ENCODE assay signal across 17 cellular contexts in the genomic region with DNA sequence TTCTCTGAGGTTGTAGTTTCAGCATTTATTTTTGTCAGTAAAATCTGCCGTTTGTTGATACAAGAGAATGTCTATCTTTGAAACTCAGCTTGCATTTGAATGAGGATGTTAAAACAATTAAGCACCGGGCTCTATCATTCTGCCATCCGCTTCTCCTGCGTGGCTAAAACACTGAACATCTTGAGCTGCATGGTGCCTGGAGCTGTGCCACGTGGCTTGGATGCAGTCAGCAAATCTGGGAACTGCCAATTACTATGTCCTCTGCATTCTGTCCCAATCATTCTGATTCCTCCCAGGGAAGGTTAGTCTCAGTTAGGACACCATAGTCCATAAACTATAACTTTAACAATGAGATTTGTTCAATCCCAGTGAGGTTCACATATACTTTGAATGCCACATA.
DNase-seq lines count a peak whose midpoint lies in the region; TF ChIP-seq lines count a peak whose summit lies in the region.
"Had no signal": no experiment of that assay in that cellular context is flagged by ENCODE, and none has a peak within 500 bp of the region (broad histone marks: within the 10 kb centered on the region; RNA-seq: fewer than 3 reads in every experiment).

No MANE protein-coding gene starts in this region.

- H3K36me3 ChIP-seq in neuronal stem cell (replicated peaks in 1 of 2; ENCODE audit: control insufficient read depth in 2 of 2, insufficient read depth in 2 of 2, low read length in 2 of 2): no peaks in the 10 kb centered on the region
- H3K36me3 ChIP-seq: BLaER1 treated with 17β-estradiol and CSF1 and Interleukin-3, amounts not matched to agents 10 nM and 100 nM; SJSA1 had no signal

- no peaks in the 10 kb centered on the region for H3K27me3 ChIP-seq in neuronal stem cell (ENCODE audit: control insufficient read depth in 3 of 3, insufficient read depth in 3 of 3, low read depth in 1 of 3, low read length in 3 of 3)
- H3K27me3 ChIP-seq: BLaER1 treated with 17β-estradiol and CSF1 and Interleukin-3, amounts not matched to agents 10 nM and 100 nM; SJSA1 had no signal

- H3K4me1 ChIP-seq in neuronal stem cell (ENCODE audit: control insufficient read depth in 2 of 2, insufficient read depth in 1 of 2, low read depth in 1 of 2, low read length in 2 of 2): no peaks in the 10 kb centered on the region
- H3K4me1 ChIP-seq: BLaER1 treated with 17β-estradiol and CSF1 and Interleukin-3, amounts not matched to agents 10 nM and 100 nM had no signal

- intact Hi-C loops in cardiac septum (cut with DNase I): no loop called here

- no peak overlapping the region for H2BK15ac ChIP-seq in neuronal stem cell (ENCODE audit: low read length)

- H2AK5ac ChIP-seq in neuronal stem cell (ENCODE audit: low read depth, low read length): no peak overlapping the region

- no peak overlapping the region for H3K27ac ChIP-seq in neuronal stem cell (replicated peaks; ENCODE audit: low read length)
- H3K27ac ChIP-seq: BLaER1 treated with 17β-estradiol and CSF1 and Interleukin-3, amounts not matched to agents 10 nM and 100 nM; SJSA1 had no signal

- H3K4me3 ChIP-seq in foreskin fibroblast (ENCODE audit: low read depth in 1 of 2, low read length in 2 of 2): no peak overlapping the region
- no peak overlapping the region for H3K4me3 ChIP-seq in neuronal stem cell (ENCODE audit: low read length in 2 of 2)
- H3K4me3 ChIP-seq: BLaER1 treated with 17β-estradiol and CSF1 and Interleukin-3, amounts not matched to agents 10 nM and 100 nM; SJSA1 had no signal

- H4K8ac ChIP-seq in neuronal stem cell (ENCODE audit: low read depth, low read length): no peak overlapping the region

- H3K9ac ChIP-seq in neuronal stem cell (ENCODE audit: low read depth, low read length, poor library complexity): no peak overlapping the region
- H3K9ac ChIP-seq: BLaER1 treated with 17β-estradiol and CSF1 and Interleukin-3, amounts not matched to agents 10 nM and 100 nM had no signal

- no CpG with 5 or more reads among the region's 5 CpGs for WGBS in neuronal stem cell (ENCODE audit: extremely low coverage in 2 of 2, insufficient read length in 2 of 2, insufficient replicate concordance in 1 of 2), 2 donors

- H3K23ac ChIP-seq in neuronal stem cell (ENCODE audit: low read depth, low read length, poor library complexity): no peak overlapping the region

- H2BK120ac ChIP-seq in neuronal stem cell (ENCODE audit: low read depth, low read length): no peak overlapping the region

- in situ Hi-C loops in G401 (cut with HindIII; ENCODE audit: low sequenced_read_pairs): no loop called here

- no peak overlapping the region for H2AFZ ChIP-seq in neuronal stem cell (ENCODE audit: low read length)

- H3K4ac ChIP-seq in neuronal stem cell (ENCODE audit: low read length): no peak overlapping the region

- DNase-seq in G401 (ENCODE audit: low spot score) (peak; percentile 66), NCI-H1694 treated with DMSO at 0.1 percent for 48 hours (lab: John Stamatoyannopoulos, UW) (peak; percentile 54), brain pericyte (ENCODE audit: low read depth, low spot score) (peak; percentile 7), foreskin fibroblast (peak; percentile 8 to 30), cortex of kidney (lab: John Stamatoyannopoulos, UW) (no peak), cardiac septum (ENCODE audit: low spot score) (no peak), neuronal stem cell (ENCODE audit: low spot score) (no peak), NCI-H1048 (lab: John Stamatoyannopoulos, UW) (no peak)
- DNase-seq: KBM-7; NCI-H1105; NCI-H187 treated with DMSO at 0.1 percent for 48 hours; NCI-H2171 treated with DMSO at 0.1 percent for 48 hours; NCI-H524; NK-92 treated with Interleukin-12 subunit alpha and Interleukin-12 subunit beta, amount 100 ng/mL, for 24 hours; T-cell had no signal

- TF ChIP-seq CTCF in foreskin fibroblast (IDR thresholded peaks at IDR 0.05; ENCODE audit: low read depth, low read length): no peak

- H3K18ac ChIP-seq in neuronal stem cell (ENCODE audit: low read length): no peak overlapping the region

- no peak overlapping the region for H3K4me2 ChIP-seq in neuronal stem cell (ENCODE audit: insufficient read depth, low read length, poor library complexity, severe bottlenecking)
- H3K4me2 ChIP-seq: BLaER1 treated with 17β-estradiol and CSF1 and Interleukin-3, amounts not matched to agents 10 nM and 100 nM had no signal

- H3K9me3 ChIP-seq in neuronal stem cell (replicated peaks in 1 of 2; ENCODE audit: control insufficient read depth in 2 of 2, insufficient read depth in 1 of 2, low read depth in 1 of 2, low read length in 2 of 2): no peaks in the 10 kb centered on the region
- H3K9me3 ChIP-seq: BLaER1 treated with 17β-estradiol and CSF1 and Interleukin-3, amounts not matched to agents 10 nM and 100 nM; SJSA1 had no signal

- no peak overlapping the region for H3K14ac ChIP-seq in neuronal stem cell (ENCODE audit: low read length)

- H3K79me1 ChIP-seq in neuronal stem cell (ENCODE audit: low read depth, low read length): no peaks in the 10 kb centered on the region

- H2BK5ac ChIP-seq in neuronal stem cell (ENCODE audit: low read length): no peak overlapping the region

- no peak overlapping the region for H4K91ac ChIP-seq in neuronal stem cell (ENCODE audit: low read depth, low read length, poor library complexity)

- H2BK12ac ChIP-seq in neuronal stem cell (ENCODE audit: low read length): no peak overlapping the region

Comparison
In these comparisons a context has a peak if more than half of its experiments do, and no peak if none do; other contexts are left out.
1. DNase-seq: peak in G401 (single experiment), NCI-H1694 treated with DMSO at 0.1 percent for 48 hours (single experiment), brain pericyte (single experiment) and foreskin fibroblast (2 of 2); none in cortex of kidney (single experiment), cardiac septum (single experiment), neuronal stem cell (single experiment) and NCI-H1048 (single experiment).